In genomic region chr16:64392456-64392855, GRCh38 we compare ENCODE assay signal across 15 cellular contexts.
"Had no signal": no experiment of that assay in that cellular context is flagged by ENCODE, and none has a peak within 500 bp of the region (broad histone marks: within the 10 kb centered on the region; RNA-seq: fewer than 3 reads in every experiment).

No MANE protein-coding gene starts in this region.

- FAIRE-seq: keratinocyte had no signal

- ATAC-seq: left lung; naive thymus-derived CD4-positive, alpha-beta T cell; stimulated activated naive CD8-positive, alpha-beta T cell treated with anti-CD3 and anti-CD28 coated beads, Interleukin-15, amount 100 ng/mL, for 72 hours had no signal

- H3K27ac ChIP-seq: upper lobe of left lung had no signal

- H3K36me3 ChIP-seq: brain microvascular endothelial cell, left lung, right atrium auricular region, upper lobe of left lung had no signal

- H3K27me3 ChIP-seq: brain microvascular endothelial cell, left lung, right atrium auricular region, testis, upper lobe of left lung had no signal

- H3K4me3 ChIP-seq: left lung, right atrium auricular region, testis, upper lobe of left lung had no signal

- DNase-seq: activated CD4-positive, CD25-positive, alpha-beta regulatory T cell treated with anti-CD3 and anti-CD28 coated beads, Interleukin-2, amount 50 U/mL, for 72 hours; activated naive CD4-positive, alpha-beta T cell; activated naive CD8-positive, alpha-beta T cell treated with anti-CD3 and anti-CD28 coated beads, Interleukin-2, amount 10 ng/mL, durations not matched to agents 7 days and 5 days; brain microvascular endothelial cell; cerebellar nuclear complex; effector memory CD4-positive, alpha-beta T cell; left lung; mammary epithelial cell; naive thymus-derived CD4-positive, alpha-beta T cell; posterior cingulate gyrus; stimulated activated naive CD8-positive, alpha-beta T cell treated with anti-CD3 and anti-CD28 coated beads, Interleukin-15, amount 100 ng/mL, for 72 hours; testis; upper lobe of left lung had no signal

- H3K4me1 ChIP-seq: left lung, testis, upper lobe of left lung had no signal

- H3K9me3 ChIP-seq: left lung, right atrium auricular region, testis, upper lobe of left lung had no signal
